9 cellular contexts compared by ENCODE assay signal in genomic region chr9:125529589-125530515, GRCh38.
A peak's percentile ranks its signal among the peaks of the same experiment; 100 is the strongest.
DNase-seq lines count a peak whose midpoint lies in the region; ATAC-seq and TF ChIP-seq lines count a peak whose summit lies in the region.
"Had no signal": no experiment of that assay in that cellular context is flagged by ENCODE, and none has a peak within 500 bp of the region (broad histone marks: within the 10 kb centered on the region; RNA-seq: fewer than 3 reads in every experiment).

No MANE protein-coding gene starts in this region.

- H3K4me1 ChIP-seq in OCI-LY7 (ENCODE audit: insufficient read depth, low read length, poor library complexity, severe bottlenecking), result peaks cover 25% of the 10 kb centered on the region
- peaks cover 24 to 76% (median 40%) of the 10 kb centered on the region in 6 donors for H3K4me1 ChIP-seq in spleen
- H3K4me1 ChIP-seq in thyroid gland, result peaks cover 18 to 39% of the 10 kb centered on the region in 2 donors
- H3K4me1 ChIP-seq in GM23248 (ENCODE audit: insufficient read depth), result peaks cover 27% of the 10 kb centered on the region

- ATAC-seq in GM19043 (IDR thresholded peaks at IDR 0.05; ENCODE audit: low read depth, unreplicated experiment) (peak; percentile 65), HG02885 (IDR thresholded peaks at IDR 0.05; ENCODE audit: poor library complexity, unreplicated experiment) (peak; percentile 64), GM21360 (IDR thresholded peaks at IDR 0.05; ENCODE audit: unreplicated experiment) (no peak)

- TF ChIP-seq POLR2A in spleen (IDR thresholded peaks at IDR 0.05) (no peak), thyroid gland (IDR thresholded peaks at IDR 0.05) (no peak)

- no TSS peak for BruUV-seq in OCI-LY7 (replicated peaks; lab: Mats Ljungman, UMichigan)

- in situ Hi-C loops in GM23248 (cut with MboI), result no loop called here

- POLR2A ChIA-PET in OCI-LY7 (lab: Charles Lee), result interaction anchor here (0.7 to 2.1 kb wide), 7 partner anchors 8 to 534 kb away, joined by 3 to 9 read pairs (median 5); partner anchors contain the start of gene MAPKAP1

- H4K20me1 ChIP-seq in OCI-LY7 (ENCODE audit: insufficient read depth, low read length), result no peaks in the 10 kb centered on the region
- no peaks in the 10 kb centered on the region for H4K20me1 ChIP-seq in GM23248 (ENCODE audit: insufficient read depth)

- H3K36me3 ChIP-seq in OCI-LY7 (ENCODE audit: insufficient read depth, low read length) (no peaks in the 10 kb centered on the region), spleen (peaks cover 0 to 3% (median 0%) of the 10 kb centered on the region in 6 donors), thyroid gland (no peaks in the 10 kb centered on the region), GM23248 (ENCODE audit: low read depth) (no peaks in the 10 kb centered on the region)

- no peak overlapping the region for H3K9ac ChIP-seq in GM23248

- WGBS in spleen, 5 donors, result 68 to 78% (median 76%) methylated on average over 5 of the region's 5 CpGs
- WGBS in thyroid gland, 2 donors, result 88 to 92% methylated on average over 5 of the region's 5 CpGs
- 95 to 97% methylated on average over 5 of the region's 5 CpGs for WGBS in GM23248 (ENCODE audit: low coverage in 1 of 2, low lambda C conversion rate in 2 of 2, missing lambda C conversion rate in 2 of 2), 2 experiments

- H2AFZ ChIP-seq in OCI-LY7 (ENCODE audit: low read length) (no peak overlapping the region), GM23248 (no peak overlapping the region)

- H3F3A ChIP-seq in GM23248 (ENCODE audit: insufficient read depth), result peaks cover 18% of the 10 kb centered on the region

- no peaks in the 10 kb centered on the region for H3K9me3 ChIP-seq in OCI-LY7 (ENCODE audit: low read length)
- no peaks in the 10 kb centered on the region for H3K9me3 ChIP-seq in spleen
- H3K9me3 ChIP-seq in thyroid gland, result no peaks in the 10 kb centered on the region
- no peaks in the 10 kb centered on the region for H3K9me3 ChIP-seq in GM23248 (ENCODE audit: low read depth)

- no peaks in the 10 kb centered on the region for H3K79me2 ChIP-seq in OCI-LY7 (ENCODE audit: insufficient read depth, low read depth, low read length)
- H3K79me2 ChIP-seq in GM23248 (ENCODE audit: insufficient read depth), result peaks cover 11% of the 10 kb centered on the region; the same call in 1 of the 2 replicates

- intact Hi-C loops in OCI-LY7 (cut with micrococcal nuclease; ENCODE audit: unreplicated experiment), result no loop called here
- intact Hi-C loops in spleen (cut with DNase I; ENCODE audit: low total_unique reads), result no loop called here
- intact Hi-C loops in thyroid gland (cut with DNase I), result no loop called here

- peak; percentile 56 for DNase-seq in OCI-LY7 (ENCODE audit: low spot score)
- DNase-seq in spleen, result no peak
- DNase-seq in thyroid gland, result no peak
- DNase-seq in GM23248, result no peak
- DNase-seq: activated CD4-positive, alpha-beta T cell treated with anti-CD3 and anti-CD28 coated beads, Interleukin-2, amount 50 U/mL, for 4 hours; NCI-H1048 had no signal

- H3K4me2 ChIP-seq in OCI-LY7 (ENCODE audit: low read length) (peak overlapping the region; percentile 62), GM23248 (ENCODE audit: unreplicated experiment) (no peak overlapping the region)

- H3K9me2 ChIP-seq in OCI-LY7 (ENCODE audit: insufficient read depth, low read length), result no peaks in the 10 kb centered on the region
- no peaks in the 10 kb centered on the region for H3K9me2 ChIP-seq in GM23248 (ENCODE audit: insufficient read depth)

- CTCF ChIA-PET in OCI-LY7 (lab: Charles Lee; ENCODE audit: unreplicated experiment), result no interaction called here

- TF ChIP-seq CTCF in OCI-LY7 (conservative IDR thresholded peaks at IDR 0.05; ENCODE audit: low read length), result no peak
- no peak for TF ChIP-seq CTCF in spleen (IDR thresholded peaks at IDR 0.05 in 8 of 11, conservative IDR thresholded peaks at IDR 0.05 in 3 of 11)
- TF ChIP-seq CTCF in thyroid gland (IDR thresholded peaks at IDR 0.05), result no peak

- H3K27ac ChIP-seq in OCI-LY7 (ENCODE audit: low read depth, low read length, poor library complexity, severe bottlenecking), result peak overlapping the region; percentile 56
- peak overlapping the region; percentile 55 to 82 (median 70) for H3K27ac ChIP-seq in spleen
- no peak overlapping the region for H3K27ac ChIP-seq in thyroid gland
- no peak overlapping the region for H3K27ac ChIP-seq in GM23248

- H3K27me3 ChIP-seq in spleen (replicated peaks in 1 of 7) (no peaks in the 10 kb centered on the region), thyroid gland (no peaks in the 10 kb centered on the region), GM23248 (replicated peaks; ENCODE audit: insufficient read depth) (no peaks in the 10 kb centered on the region)

- H3K4me3 ChIP-seq in OCI-LY7 (ENCODE audit: low read depth, low read length, poor library complexity, severe bottlenecking) (peak overlapping the region; percentile 30), spleen (no peak overlapping the region), thyroid gland (replicated peaks in 1 of 3) (no peak overlapping the region), GM23248 (no peak overlapping the region)

Comparison
In these comparisons a context has a peak if more than half of its experiments do, and no peak if none do; other contexts are left out.
1. H3K27ac ChIP-seq: peak in OCI-LY7 (single experiment) and spleen (8 of 8); none in thyroid gland (0 of 3) and GM23248 (single experiment).